In the genomic region with DNA sequence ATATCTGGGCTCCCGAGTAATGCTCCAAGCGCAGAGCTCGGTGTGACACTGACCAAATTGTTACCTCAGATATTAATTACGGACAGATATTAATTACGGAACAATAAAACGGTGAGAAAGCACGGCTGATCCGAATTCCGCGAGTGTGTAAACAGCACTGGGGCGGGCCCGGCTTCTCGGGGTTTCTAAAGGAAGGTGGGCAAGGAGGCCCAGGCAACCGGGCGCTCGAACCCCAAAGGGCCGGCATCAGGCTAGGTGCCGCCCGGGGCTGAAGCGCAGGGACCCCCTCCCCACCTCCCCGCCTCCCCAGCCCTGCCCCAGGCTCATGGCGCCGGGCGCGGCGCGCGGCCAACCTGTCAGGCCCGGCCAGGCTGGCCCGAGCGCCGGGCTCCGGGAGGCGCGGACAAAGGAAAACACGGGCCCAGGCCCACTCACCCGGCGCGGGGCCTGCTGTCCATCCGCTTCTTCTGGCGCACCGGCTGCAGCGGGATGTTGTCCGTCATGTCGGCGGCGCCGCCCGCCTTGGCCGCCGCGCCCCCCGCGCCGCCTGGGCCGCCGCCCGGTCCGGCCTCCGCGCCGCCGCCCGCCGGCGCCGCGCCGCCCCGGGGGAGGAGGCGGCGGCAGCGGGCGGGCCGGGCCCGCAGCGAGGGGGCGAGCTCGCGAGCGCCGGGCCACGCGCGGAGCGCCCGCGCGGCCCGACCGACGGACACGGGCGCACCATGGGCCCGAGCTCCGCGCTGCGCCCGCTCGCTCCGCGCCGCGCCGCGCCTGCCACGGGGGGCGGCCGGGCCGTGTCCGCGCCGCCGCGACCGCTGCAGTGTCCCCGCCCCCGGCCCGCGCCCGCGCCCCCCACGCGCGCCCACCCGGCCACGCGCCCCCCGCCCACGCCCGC, we compare ENCODE assay signal across 8 cellular contexts. TPM values are rescaled to one million over a fixed set of nuclear protein-coding genes. Genes with fewer than 3 reads are reported as not detected.
A peak's percentile ranks its signal among the peaks of the same experiment; 100 is the strongest.
DNase-seq lines count a peak whose midpoint lies in the region; TF ChIP-seq lines count a peak whose summit lies in the region.

A gene with protein sequence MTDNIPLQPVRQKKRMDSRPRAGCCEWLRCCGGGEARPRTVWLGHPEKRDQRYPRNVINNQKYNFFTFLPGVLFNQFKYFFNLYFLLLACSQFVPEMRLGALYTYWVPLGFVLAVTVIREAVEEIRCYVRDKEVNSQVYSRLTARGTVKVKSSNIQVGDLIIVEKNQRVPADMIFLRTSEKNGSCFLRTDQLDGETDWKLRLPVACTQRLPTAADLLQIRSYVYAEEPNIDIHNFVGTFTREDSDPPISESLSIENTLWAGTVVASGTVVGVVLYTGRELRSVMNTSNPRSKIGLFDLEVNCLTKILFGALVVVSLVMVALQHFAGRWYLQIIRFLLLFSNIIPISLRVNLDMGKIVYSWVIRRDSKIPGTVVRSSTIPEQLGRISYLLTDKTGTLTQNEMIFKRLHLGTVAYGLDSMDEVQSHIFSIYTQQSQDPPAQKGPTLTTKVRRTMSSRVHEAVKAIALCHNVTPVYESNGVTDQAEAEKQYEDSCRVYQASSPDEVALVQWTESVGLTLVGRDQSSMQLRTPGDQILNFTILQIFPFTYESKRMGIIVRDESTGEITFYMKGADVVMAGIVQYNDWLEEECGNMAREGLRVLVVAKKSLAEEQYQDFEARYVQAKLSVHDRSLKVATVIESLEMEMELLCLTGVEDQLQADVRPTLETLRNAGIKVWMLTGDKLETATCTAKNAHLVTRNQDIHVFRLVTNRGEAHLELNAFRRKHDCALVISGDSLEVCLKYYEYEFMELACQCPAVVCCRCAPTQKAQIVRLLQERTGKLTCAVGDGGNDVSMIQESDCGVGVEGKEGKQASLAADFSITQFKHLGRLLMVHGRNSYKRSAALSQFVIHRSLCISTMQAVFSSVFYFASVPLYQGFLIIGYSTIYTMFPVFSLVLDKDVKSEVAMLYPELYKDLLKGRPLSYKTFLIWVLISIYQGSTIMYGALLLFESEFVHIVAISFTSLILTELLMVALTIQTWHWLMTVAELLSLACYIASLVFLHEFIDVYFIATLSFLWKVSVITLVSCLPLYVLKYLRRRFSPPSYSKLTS (minus strand): TSS at position 524 of the 892 bp plus-strand sequence. CDS start 21 bp downstream, at position 503.

- TF ChIP-seq POLR2A in tibial nerve (IDR thresholded peaks at IDR 0.05), result no peak

- peak within 1 kb of the TSS; percentile 78 for H3K4me3 Mint-ChIP-seq in mesothelial cell of epicardium

- H3K36me3 ChIP-seq in SJSA1, result no peaks in the 10 kb centered on the region
- no peaks in the 10 kb centered on the region for H3K36me3 ChIP-seq in tibial nerve

- 0 to 1% methylated on average over 55 to 72 of the region's 131 CpGs for whole genome bisulfite sequencing in tibial nerve, 2 donors

- H3K9me3 ChIP-seq in SJSA1 (replicated peaks) (no peaks in the 10 kb centered on the region), tibial nerve (no peaks in the 10 kb centered on the region)

- TF ChIP-seq CTCF in epithelial cell of esophagus (IDR thresholded peaks at IDR 0.05; ENCODE audit: insufficient read depth, low read depth, low read length, missing control alignments), result no peak
- TF ChIP-seq CTCF in mesothelial cell of epicardium (IDR thresholded peaks at IDR 0.05; ENCODE audit: unreplicated experiment), result no peak
- no peak for TF ChIP-seq CTCF in tibial nerve (IDR thresholded peaks at IDR 0.05)

- H3K27ac ChIP-seq in SJSA1 (no peak within 1 kb of the TSS), tibial nerve (peak within 1 kb of the TSS; percentile 43 to 84 (median 60))

- no peaks in the 10 kb centered on the region for H3K9me3 Mint-ChIP-seq in mesothelial cell of epicardium

- H3K27me3 Mint-ChIP-seq in mesothelial cell of epicardium (ENCODE audit: low read depth), result no peaks in the 10 kb centered on the region

- peaks cover 26% of the 10 kb centered on the region for H3K4me1 ChIP-seq in SJSA1 (replicated peaks)
- peaks cover 0 to 19% (median 0%) of the 10 kb centered on the region in 4 donors for H3K4me1 ChIP-seq in tibial nerve

- peak; percentile 33 for DNase-seq in DMS53 (lab: John Stamatoyannopoulos, UW)
- DNase-seq in DMS53 treated with DMSO at 0.1 percent for 48 hours (lab: John Stamatoyannopoulos, UW; ENCODE audit: unreplicated experiment), result no peak
- no peak for DNase-seq in SJSA1 (ENCODE audit: low read depth in 1 of 2, low spot score in 2 of 2)
- DNase-seq in epithelial cell of esophagus (ENCODE audit: low read depth), result peak; percentile 21
- DNase-seq in mesothelial cell of epicardium (ENCODE audit: low spot score in 2 of 2, unreplicated experiment in 2 of 2), result peak in 1 of 2 experiments; percentile 48
- peak in 1 of 2 donors; percentile 16 for DNase-seq in tibial nerve (ENCODE audit: low spot score in 2 of 2)
- DNase-seq in T1000 (lab: John Stamatoyannopoulos, UW), result no peak
- DNase-seq in RKO (ENCODE audit: low spot score), result no peak

- peaks cover 1% of the 10 kb centered on the region for H3K36me3 Mint-ChIP-seq in mesothelial cell of epicardium

- peaks cover 7% of the 10 kb centered on the region for H3K4me1 Mint-ChIP-seq in mesothelial cell of epicardium

- peak within 1 kb of the TSS; percentile 54 for H3K4me3 ChIP-seq in SJSA1
- H3K4me3 ChIP-seq in epithelial cell of esophagus (ENCODE audit: low read length), result peak within 1 kb of the TSS; percentile 68
- H3K4me3 ChIP-seq in tibial nerve, result peak within 1 kb of the TSS; percentile 55 to 84 (median 64)

- no peak for TF ChIP-seq EP300 in tibial nerve (IDR thresholded peaks at IDR 0.05)

- H3K27ac Mint-ChIP-seq in mesothelial cell of epicardium, result peak within 1 kb of the TSS; percentile 91

- H3K27me3 ChIP-seq in SJSA1 (replicated peaks), result no peaks in the 10 kb centered on the region
- peaks cover 0 to 12% of the 10 kb centered on the region in 2 donors for H3K27me3 ChIP-seq in tibial nerve

RNA-seq across cellular contexts. Expression of the gene that starts here (rescaled TPM):
- 3.2 and 5.9 TPM in 2 replicates for total RNA-seq in SJSA1 (2014; rRNA removed; shearing (Covaris generic))
- total RNA-seq in mesothelial cell of epicardium (77.1 to 80.0 TPM (median 79.1 TPM) in 3 replicates), tibial nerve (10 to 100 TPM; 36.1 to 47.4 (median 38.1) TPM)

Comparison
In these comparisons a context has a peak if more than half of its experiments do, and no peak if none do; other contexts are left out.
1. DNase-seq: peak in DMS53 (single experiment) and epithelial cell of esophagus (single experiment); none in DMS53 treated with DMSO at 0.1 percent for 48 hours (single experiment), SJSA1 (0 of 2), T1000 (single experiment) and RKO (single experiment).
2. Peak in every context shown above with its lines, with median percentiles within 50 percentile points of each other: H3K4me3 ChIP-seq.